Comparison of ENCODE assay signal across 9 cellular contexts in the genomic region with DNA sequence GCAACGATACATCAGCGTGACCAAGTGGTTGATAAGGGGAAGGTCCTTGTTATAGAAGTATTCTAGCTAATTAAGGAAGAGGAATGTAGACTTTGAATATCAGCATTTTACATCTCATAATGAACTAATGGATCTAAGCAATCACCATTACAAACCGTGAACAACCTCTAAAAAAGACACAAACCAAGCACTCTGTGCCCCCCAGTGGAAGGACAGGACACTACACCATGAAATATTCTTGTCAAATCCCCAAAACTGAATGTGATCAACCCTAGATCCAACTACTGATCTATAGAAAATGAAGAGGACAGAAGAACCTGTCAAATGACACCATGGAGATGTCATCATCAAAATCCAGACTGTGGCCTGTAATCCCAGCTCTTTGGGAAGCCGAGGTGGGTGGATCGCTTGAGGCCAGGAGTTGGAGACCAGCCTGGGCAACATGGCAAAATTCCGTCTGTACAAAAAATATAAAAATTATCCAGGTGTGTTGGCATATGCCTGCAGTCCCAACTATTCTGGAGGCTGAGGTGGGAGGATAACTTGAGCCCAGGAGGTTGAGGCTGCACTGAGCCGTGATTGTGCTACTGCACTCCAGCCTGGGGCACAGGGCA.
A peak's percentile ranks its signal among the peaks of the same experiment; 100 is the strongest.
DNase-seq lines count a peak whose midpoint lies in the region; ATAC-seq and TF ChIP-seq lines count a peak whose summit lies in the region.
"Had no signal": no experiment of that assay in that cellular context is flagged by ENCODE, and none has a peak within 500 bp of the region (broad histone marks: within the 10 kb centered on the region; RNA-seq: fewer than 3 reads in every experiment).

No MANE protein-coding gene starts in this region.

- H3K27me3 Mint-ChIP-seq in brain: peaks cover 9% of the 10 kb centered on the region

- H3K9me3 Mint-ChIP-seq in brain: peaks cover 7 to 21% (median 11%) of the 10 kb centered on the region in 5 experiments

- no peak overlapping the region for H3K27ac Mint-ChIP-seq in brain

- no peaks in the 10 kb centered on the region for H3K36me3 ChIP-seq in MG63
- H3K36me3 ChIP-seq: neutrophil had no signal

- peak; percentile 53 to 56 for TF ChIP-seq CTCF in brain (conservative IDR thresholded peaks at IDR 0.05)

- ATAC-seq in stimulated activated naive CD8-positive, alpha-beta T cell treated with anti-CD3 and anti-CD28 coated beads, Interleukin-15, Interleukin-2, amounts not matched to agents 100 U/mL and 50 U/mL, for 24 hours: peak; percentile 58

- no peak overlapping the region for H3K4me3 ChIP-seq in MG63

- no peak overlapping the region for H3K4me3 Mint-ChIP-seq in brain

- H3K9me3 ChIP-seq in MG63: no peaks in the 10 kb centered on the region
- H3K9me3 ChIP-seq: neutrophil had no signal

- H3K4me1 Mint-ChIP-seq in brain: peaks cover 4% of the 10 kb centered on the region

- H3K36me3 Mint-ChIP-seq in brain: peaks cover 6% of the 10 kb centered on the region

- peak; percentile 40 for DNase-seq in SIG-M5 treated with dmso at 0.1 percent for 504 hours (lab: John Stamatoyannopoulos, UW; ENCODE audit: unreplicated experiment)
- DNase-seq in SIG-M5 (lab: John Stamatoyannopoulos, UW): no peak
- DNase-seq in HuH-7 (ENCODE audit: low spot score): peak; percentile 45
- peak; percentile 41 for DNase-seq in T-helper 9 cell
- peak; percentile 41 for DNase-seq in medulla oblongata (ENCODE audit: extremely low spot score)
- DNase-seq in stimulated activated naive CD8-positive, alpha-beta T cell treated with anti-CD3 and anti-CD28 coated beads, Interleukin-15, Interleukin-2, amounts not matched to agents 100 U/mL and 50 U/mL, for 24 hours: peak; percentile 58
- DNase-seq in MG63: no peak

- H3K27me3 ChIP-seq in MG63: peaks cover 4% of the 10 kb centered on the region; the same call in 1 of the 2 replicates

Comparison
In these comparisons a context has a peak if more than half of its experiments do, and no peak if none do; other contexts are left out.
1. DNase-seq: peak in SIG-M5 treated with dmso at 0.1 percent for 504 hours (single experiment), HuH-7 (single experiment), T-helper 9 cell (single experiment), medulla oblongata (single experiment) and stimulated activated naive CD8-positive, alpha-beta T cell treated with anti-CD3 and anti-CD28 coated beads, Interleukin-15, Interleukin-2, amounts not matched to agents 100 U/mL and 50 U/mL, for 24 hours (single experiment); none in SIG-M5 (single experiment) and MG63 (single experiment).